ENCODE assay signal across 9 cellular contexts in the genomic region with DNA sequence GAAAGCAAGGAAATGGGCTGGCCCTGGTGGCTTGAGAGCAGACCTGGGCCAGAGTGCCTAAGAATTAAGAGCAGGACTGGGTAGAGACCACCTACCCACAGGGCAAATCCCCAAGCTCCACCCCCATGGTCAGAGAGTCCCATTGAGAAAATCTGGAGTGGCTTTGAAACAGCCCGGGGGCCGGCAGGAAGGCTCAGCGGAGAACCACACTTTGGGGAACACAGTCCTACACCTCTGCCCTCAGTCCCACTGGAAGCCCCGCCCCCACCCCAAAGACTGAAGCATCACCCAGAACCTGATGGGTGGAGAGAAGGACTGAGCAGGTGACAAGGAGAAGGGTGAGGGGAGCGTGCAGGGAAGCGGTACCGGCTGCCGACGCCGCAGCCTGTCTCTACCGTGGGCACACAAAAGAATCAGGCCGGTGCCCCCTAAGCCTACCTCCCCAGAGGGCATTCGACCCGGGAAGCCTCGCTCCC. TPM values are rescaled to one million over a fixed set of nuclear protein-coding genes. Genes with fewer than 3 reads are reported as not detected.
DNase-seq lines count a peak whose midpoint lies in the region; ATAC-seq and TF ChIP-seq lines count a peak whose summit lies in the region.
"Had no signal": no experiment of that assay in that cellular context is flagged by ENCODE, and none has a peak within 500 bp of the region (broad histone marks: within the 10 kb centered on the region; RNA-seq: fewer than 3 reads in every experiment).

No MANE protein-coding gene starts in this region.

- no peak overlapping the region for H2AK5ac ChIP-seq in mesendoderm (ENCODE audit: low read length)

- intact Hi-C loops in heart left ventricle (cut with DNase I) (loop anchor here (1.0 to 10.0 kb wide), 6 partner anchors 57 to 123 kb away; no protein-coding TSS in a partner anchor), cardiac septum (cut with DNase I) (loop anchor here (5.0 kb wide), 1 partner anchor 68 kb away; no protein-coding TSS in a partner anchor)

- H3K79me1 ChIP-seq in mesendoderm (ENCODE audit: low read length) = no peaks in the 10 kb centered on the region

- H2BK5ac ChIP-seq in mesendoderm (ENCODE audit: low read length) = no peak overlapping the region

- in situ Hi-C loops in astrocyte of the cerebellum (cut with HindIII; ENCODE audit: low sequenced_read_pairs) = no loop called here

- no peak overlapping the region for H2BK120ac ChIP-seq in mesendoderm (ENCODE audit: low read depth, low read length)

- H4K8ac ChIP-seq in mesendoderm (ENCODE audit: low read depth, low read length) = no peak overlapping the region

- no peak overlapping the region for H2BK15ac ChIP-seq in mesendoderm (replicated peaks; ENCODE audit: low read depth)

- H3K4me1 ChIP-seq in heart left ventricle (peaks cover 4 to 78% (median 51%) of the 10 kb centered on the region in 12 donors), mesendoderm (ENCODE audit: control insufficient read depth, low read depth, low read length) (peaks cover 16% of the 10 kb centered on the region)

- no peak overlapping the region for H3K4ac ChIP-seq in mesendoderm (ENCODE audit: low read depth, low read length)

- H3K4me2 ChIP-seq in mesendoderm (ENCODE audit: low read length) = peak overlapping the region; percentile 26

- no peak overlapping the region for H4K5ac ChIP-seq in mesendoderm (ENCODE audit: low read length)

- H3K79me2 ChIP-seq in mesendoderm (ENCODE audit: control insufficient read depth, insufficient read depth, low read length) = no peaks in the 10 kb centered on the region

- ATAC-seq in heart left ventricle = no peak
- no peak for ATAC-seq in HG03135 (IDR thresholded peaks at IDR 0.05; ENCODE audit: unreplicated experiment)

- WGBS in heart left ventricle, 4 donors = 10 to 17% (median 14%) methylated on average over 12 to 15 of the region's 15 CpGs
- WGBS in mesendoderm (ENCODE audit: extremely low coverage, insufficient coverage, low lambda C conversion rate) = no CpG with 5 or more reads among the region's 15 CpGs

- TF ChIP-seq CTCF in heart left ventricle (IDR thresholded peaks at IDR 0.05) (no peak), astrocyte of the cerebellum (IDR thresholded peaks at IDR 0.05; ENCODE audit: low read depth, low read length, missing control alignments) (no peak)

- H3K18ac ChIP-seq in mesendoderm (ENCODE audit: low read length) = no peak overlapping the region

- no peak for TF ChIP-seq POLR2A in heart left ventricle (IDR thresholded peaks at IDR 0.05)

- H3K27me3 ChIP-seq in heart left ventricle (peaks cover 0 to 39% (median 7%) of the 10 kb centered on the region in 9 donors), mesendoderm (ENCODE audit: insufficient read depth, low read length, poor library complexity) (peaks cover 2% of the 10 kb centered on the region)

- H3K23ac ChIP-seq in mesendoderm (ENCODE audit: low read length) = no peak overlapping the region

- peak overlapping the region; percentile 56 for H3K56ac ChIP-seq in mesendoderm (ENCODE audit: low read length)

- H3K9me3 ChIP-seq in heart left ventricle = no peaks in the 10 kb centered on the region

- peak overlapping the region in 10 of 12 donors; percentile 27 to 80 (median 44) for H3K4me3 ChIP-seq in heart left ventricle
- H3K4me3 ChIP-seq in astrocyte of the cerebellum (ENCODE audit: low read depth, low read length) = peak overlapping the region; percentile 84
- no peak overlapping the region for H3K4me3 ChIP-seq in mesendoderm (ENCODE audit: low read length)

- peaks cover 0 to 26% (median 20%) of the 10 kb centered on the region in 9 donors for H3K36me3 ChIP-seq in heart left ventricle
- no peaks in the 10 kb centered on the region for H3K36me3 ChIP-seq in mesendoderm (ENCODE audit: control insufficient read depth, insufficient read depth, low read length)

- DNase-seq in heart left ventricle (no peak), cardiac septum (ENCODE audit: low spot score) (no peak), astrocyte of the cerebellum (ENCODE audit: low read depth) (no peak), mesendoderm (no peak), NCI-H146 (lab: John Stamatoyannopoulos, UW) (no peak), SW 1271 (lab: John Stamatoyannopoulos, UW) (no peak), germinal center (ENCODE audit: low spot score) (no peak)

- H3K9ac ChIP-seq in mesendoderm (ENCODE audit: low read length) = no peak overlapping the region

- H3K27ac ChIP-seq in heart left ventricle (peak overlapping the region in 8 of 12 donors; percentile 39 to 100 (median 98)), mesendoderm (ENCODE audit: low read depth, low read length) (no peak overlapping the region)

RNA-seq across cellular contexts. Expression of a gene that starts 3.6 kb away (rescaled TPM):
- total RNA-seq in heart left ventricle = 100 to 1,000 TPM in 2 of 9 donors, 10 to 100 TPM in 7; 59.7 to 108 (median 92.2) TPM
- polyA plus RNA-seq in heart left ventricle = 100 to 1,000 TPM in 1 of 2 donors, 10 to 100 TPM in 1; 61.1 to 100 TPM
- total RNA-seq in cardiac septum = 112 TPM
- polyA plus RNA-seq in mesendoderm (2013, experiment 1 of 2) = 7.4 TPM
- polyA plus RNA-seq in mesendoderm (2013, experiment 2 of 2) = 5.9 TPM

RNA-seq across cellular contexts. Expression of a gene that starts 12.6 kb away (rescaled TPM):
- total RNA-seq in heart left ventricle (10 to 100 TPM; 16.6 to 31.9 (median 18.3) TPM), cardiac septum (31.0 TPM)
- 10 to 100 TPM; 11.4 to 26.4 TPM for polyA plus RNA-seq in heart left ventricle
- 7.4 TPM for polyA plus RNA-seq in mesendoderm (2013, experiment 1 of 2)
- 7.9 TPM for polyA plus RNA-seq in mesendoderm (2013, experiment 2 of 2)

RNA-seq across cellular contexts. Expression of a gene that starts 17.9 kb away (rescaled TPM):
- total RNA-seq in heart left ventricle (10 to 100 TPM; 23.7 to 48.8 (median 33.0) TPM), cardiac septum (28.8 TPM)
- polyA plus RNA-seq in heart left ventricle = 10 to 100 TPM; 15.9 to 58.4 TPM
- 36.4 TPM for polyA plus RNA-seq in mesendoderm (2013, experiment 1 of 2)
- 36.2 TPM for polyA plus RNA-seq in mesendoderm (2013, experiment 2 of 2)

RNA-seq across cellular contexts. Expression of a gene that starts 34.6 kb away (rescaled TPM):
- total RNA-seq in heart left ventricle (not detected), cardiac septum (not detected)
- polyA plus RNA-seq in heart left ventricle = not detected
- not detected for polyA plus RNA-seq in mesendoderm (2013, experiment 1 of 2)
- polyA plus RNA-seq in mesendoderm (2013, experiment 2 of 2) = not detected
- total RNA-seq: liver had no signal
- polyA plus RNA-seq: liver had no signal

RNA-seq across cellular contexts. Expression of a gene that starts 57.9 kb away (rescaled TPM):
- total RNA-seq in heart left ventricle (10 to 100 TPM; 13.1 to 36.4 (median 25.5) TPM), cardiac septum (17.3 TPM)
- polyA plus RNA-seq in heart left ventricle = 10 to 100 TPM in 1 of 2 donors, 1 to 10 TPM in 1; 6.9 to 37.1 TPM
- not detected for polyA plus RNA-seq in mesendoderm (2013, experiment 1 of 2)
- polyA plus RNA-seq in mesendoderm (2013, experiment 2 of 2) = not detected
- total RNA-seq: liver had no signal
- polyA plus RNA-seq: liver had no signal
